8 cellular contexts compared by ENCODE assay signal in the genomic region with DNA sequence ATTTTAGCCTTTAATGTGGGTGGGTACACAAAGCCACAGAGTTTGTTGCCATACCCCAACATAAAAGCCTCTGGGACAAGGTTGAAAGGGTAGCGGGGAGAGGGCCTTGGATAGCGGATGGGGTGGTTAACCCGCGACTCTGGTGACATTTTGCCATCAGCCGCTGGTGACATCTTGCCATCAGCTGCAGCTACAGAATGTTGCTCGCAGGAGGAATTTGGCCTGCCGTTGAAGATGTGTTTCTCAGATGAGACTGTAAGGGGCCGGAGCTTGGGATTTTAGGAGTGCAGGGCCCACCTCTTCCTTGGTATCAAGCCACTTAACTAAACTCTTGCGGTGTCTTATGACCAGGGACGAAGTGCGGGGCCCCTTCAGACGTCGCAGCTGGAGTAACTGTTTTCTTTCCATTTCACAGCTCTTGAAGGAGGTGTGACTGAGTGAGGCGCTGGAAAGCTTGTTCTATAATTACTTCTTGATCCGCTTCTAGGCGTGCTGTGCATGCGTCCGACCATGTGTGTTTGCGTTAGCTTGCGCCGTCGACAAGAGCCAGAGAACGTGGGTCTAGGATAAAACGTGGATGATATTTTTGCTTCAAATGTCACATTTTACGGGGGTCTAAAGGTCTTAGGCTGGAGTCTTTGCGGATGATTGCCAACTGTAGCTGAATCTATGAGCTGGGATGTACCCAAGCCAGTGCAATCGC. TPM values are rescaled to one million over a fixed set of nuclear protein-coding genes. Genes with fewer than 3 reads are reported as not detected.
A peak's percentile ranks its signal among the peaks of the same experiment; 100 is the strongest.
DNase-seq lines count a peak whose midpoint lies in the region; ATAC-seq and TF ChIP-seq lines count a peak whose summit lies in the region.

No MANE protein-coding gene starts in this region.

- peaks cover 19% of the 10 kb centered on the region for H3K36me3 ChIP-seq in iPS-15b (ENCODE audit: control insufficient read depth, insufficient read depth, low read length)

- H3K27me3 Mint-ChIP-seq in activated CD8-positive, alpha-beta T cell treated with anti-CD3 and anti-CD28 coated beads, Interleukin-2, amount 10 ng/mL, durations not matched to agents 7 days and 5 days (ENCODE audit: low read depth), result peaks cover 37% of the 10 kb centered on the region
- peaks cover 57% of the 10 kb centered on the region for H3K27me3 Mint-ChIP-seq in stimulated activated naive CD8-positive, alpha-beta T cell treated with anti-CD3 and anti-CD28 coated beads, Interleukin-15, amount 100 ng/mL, for 72 hours

- H3K27me3 ChIP-seq in iPS-15b (ENCODE audit: control insufficient read depth, insufficient read depth, low read length), result peaks cover 5% of the 10 kb centered on the region

- ATAC-seq in activated CD8-positive, alpha-beta T cell treated with anti-CD3 and anti-CD28 coated beads, Interleukin-2, amount 10 ng/mL, durations not matched to agents 7 days and 5 days, result no peak
- ATAC-seq in stimulated activated naive CD8-positive, alpha-beta T cell treated with anti-CD3 and anti-CD28 coated beads, Interleukin-15, amount 100 ng/mL, for 72 hours, result no peak

- CTCF ChIA-PET in HEK293T (lab: Yijun Ruan, JAX), result no interaction called here
- CTCF ChIA-PET in activated CD8-positive, alpha-beta T cell treated with anti-CD3 and anti-CD28 coated beads, Interleukin-2, amount 10 ng/mL, durations not matched to agents 7 days and 5 days (lab: Charles Lee), result no interaction called here

- peaks cover 15% of the 10 kb centered on the region for H3K4me1 Mint-ChIP-seq in activated CD8-positive, alpha-beta T cell treated with anti-CD3 and anti-CD28 coated beads, Interleukin-2, amount 10 ng/mL, durations not matched to agents 7 days and 5 days (ENCODE audit: low read depth)
- peaks cover 24% of the 10 kb centered on the region for H3K4me1 Mint-ChIP-seq in stimulated activated naive CD8-positive, alpha-beta T cell treated with anti-CD3 and anti-CD28 coated beads, Interleukin-15, amount 100 ng/mL, for 72 hours

- no peak for DNase-seq in HEK293T (ENCODE audit: extremely low spot score)
- DNase-seq in activated CD8-positive, alpha-beta T cell treated with anti-CD3 and anti-CD28 coated beads, Interleukin-2, amount 10 ng/mL, durations not matched to agents 7 days and 5 days, result no peak
- no peak for DNase-seq in stimulated activated naive CD8-positive, alpha-beta T cell treated with anti-CD3 and anti-CD28 coated beads, Interleukin-15, amount 100 ng/mL, for 72 hours
- DNase-seq in NCI-H2107 (lab: John Stamatoyannopoulos, UW), result no peak
- DNase-seq in GM03348 (ENCODE audit: low spot score), result no peak
- no peak for DNase-seq in NCI-H2081 (lab: John Stamatoyannopoulos, UW)
- no peak for DNase-seq in stimulated activated CD4-positive, alpha-beta T cell treated with anti-CD3 and anti-CD28 coated beads, Interleukin-15, amount 100 ng/mL, for 24 hours

- peaks cover 8% of the 10 kb centered on the region for H3K9me3 ChIP-seq in iPS-15b (ENCODE audit: control insufficient read depth, insufficient read depth, low read length)

- H3K36me3 Mint-ChIP-seq in activated CD8-positive, alpha-beta T cell treated with anti-CD3 and anti-CD28 coated beads, Interleukin-2, amount 10 ng/mL, durations not matched to agents 7 days and 5 days (ENCODE audit: low read depth), result no peaks in the 10 kb centered on the region

- H3K9me3 Mint-ChIP-seq in activated CD8-positive, alpha-beta T cell treated with anti-CD3 and anti-CD28 coated beads, Interleukin-2, amount 10 ng/mL, durations not matched to agents 7 days and 5 days (ENCODE audit: insufficient read depth), result peaks cover 5% of the 10 kb centered on the region
- peaks cover 10 to 15% of the 10 kb centered on the region in 2 donors for H3K9me3 Mint-ChIP-seq in stimulated activated naive CD8-positive, alpha-beta T cell treated with anti-CD3 and anti-CD28 coated beads, Interleukin-15, amount 100 ng/mL, for 72 hours

- H3K4me1 ChIP-seq in iPS-15b (ENCODE audit: control insufficient read depth, insufficient read depth, low read length), result peaks cover 30% of the 10 kb centered on the region

- peak overlapping the region; percentile 73 for H3K9ac ChIP-seq in iPS-15b (ENCODE audit: low read depth, low read length)

- H3K4me3 Mint-ChIP-seq in activated CD8-positive, alpha-beta T cell treated with anti-CD3 and anti-CD28 coated beads, Interleukin-2, amount 10 ng/mL, durations not matched to agents 7 days and 5 days, result peak overlapping the region; percentile 74
- H3K4me3 Mint-ChIP-seq in stimulated activated naive CD8-positive, alpha-beta T cell treated with anti-CD3 and anti-CD28 coated beads, Interleukin-15, amount 100 ng/mL, for 72 hours, result peak overlapping the region; percentile 81 to 88

- H3K27ac Mint-ChIP-seq in activated CD8-positive, alpha-beta T cell treated with anti-CD3 and anti-CD28 coated beads, Interleukin-2, amount 10 ng/mL, durations not matched to agents 7 days and 5 days, result peak overlapping the region; percentile 13
- H3K27ac Mint-ChIP-seq in stimulated activated naive CD8-positive, alpha-beta T cell treated with anti-CD3 and anti-CD28 coated beads, Interleukin-15, amount 100 ng/mL, for 72 hours, result no peak overlapping the region

- peak overlapping the region; percentile 70 for H3K4me3 ChIP-seq in iPS-15b (ENCODE audit: low read depth, low read length)

- POLR2A ChIA-PET in HEK293T (lab: Yijun Ruan, JAX), result interaction anchor here (0.9 kb wide), 1 partner anchor 149 kb away, joined by 4 read pairs; no protein-coding TSS in a partner anchor
- POLR2A ChIA-PET in activated CD8-positive, alpha-beta T cell treated with anti-CD3 and anti-CD28 coated beads, Interleukin-2, amount 10 ng/mL, durations not matched to agents 7 days and 5 days (lab: Charles Lee), result no interaction called here

TF ChIP-seq in HEK293T, 16 proteins besides CTCF, POLR2A, EP300 and RAD21:
- no peak for TF ChIP-seq SP1 (IDR thresholded peaks at IDR 0.05)
- TF ChIP-seq FOXA1 (IDR thresholded peaks at IDR 0.05), result no peak
- no peak for TF ChIP-seq BHLHE40 (IDR thresholded peaks at IDR 0.05; ENCODE audit: borderline replicate concordance)
- TF ChIP-seq FOXM1 (IDR thresholded peaks at IDR 0.05; ENCODE audit: borderline replicate concordance), result no peak
- peak; percentile 77 for TF ChIP-seq L3MBTL2 (conservative IDR thresholded peaks at IDR 0.05)

RNA-seq across cellular contexts. Expression of gene RASL11B, which starts 0.8 kb away (rescaled TPM):
- under 1 TPM in 1 of 2 experiments, not detected in 1; 0.13 TPM for total RNA-seq in activated CD8-positive, alpha-beta T cell treated with anti-CD3 and anti-CD28 coated beads, Interleukin-2, amount 10 ng/mL, durations not matched to agents 7 days and 5 days
